ENCODE assay signal across 1 cellular context in the genomic region with DNA sequence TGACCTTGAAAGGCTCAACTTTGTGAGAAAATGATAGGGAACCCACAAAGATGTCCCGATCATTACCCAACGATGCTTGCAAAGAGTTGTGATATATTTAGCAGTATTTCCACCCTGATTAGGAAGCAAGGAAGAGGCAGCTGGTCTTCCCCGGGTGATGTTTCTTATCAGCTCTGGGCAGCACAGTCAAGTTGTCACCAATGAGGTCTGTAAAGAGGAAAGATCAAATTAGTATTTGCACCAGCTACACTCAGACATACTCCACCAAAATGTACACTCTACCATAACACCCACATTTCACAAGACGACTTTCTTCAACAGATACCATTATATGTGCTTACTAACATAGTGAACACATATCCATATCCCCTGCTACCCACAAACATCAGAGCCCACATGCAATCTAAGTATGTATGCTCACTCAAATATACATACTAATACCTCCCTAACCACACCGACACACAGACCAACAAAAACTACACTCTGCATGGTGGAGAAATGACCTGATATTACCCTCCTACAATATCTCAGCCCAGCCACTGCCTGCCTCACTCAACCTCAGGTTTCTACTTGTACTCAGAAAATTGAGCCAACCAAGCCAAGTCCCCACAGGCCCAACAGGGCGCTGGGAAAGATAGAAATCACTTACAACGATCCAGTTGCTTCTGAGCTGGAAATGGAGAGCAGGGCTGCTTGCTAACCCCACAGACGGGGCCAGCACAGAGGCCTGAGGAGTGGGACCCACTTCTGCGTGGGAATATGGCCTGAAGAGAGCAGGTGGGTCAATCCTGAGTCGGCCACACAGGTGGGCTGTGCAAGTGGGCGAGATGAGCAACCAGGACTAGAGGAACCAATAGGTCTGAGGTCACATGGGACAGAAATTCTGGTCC.
TF ChIP-seq lines count a peak whose summit lies in the region.

No MANE protein-coding gene starts in this region.

TF ChIP-seq in K562, 482 proteins besides CTCF, POLR2A, EP300 and RAD21 (continued from another document):
- TF ChIP-seq HIVEP1 (CRISPR knock-in tag; IDR thresholded peaks at IDR 0.05), result 0 out of 2 replicates have a peak, but pooled peaks have one; percentile 39
- peak; percentile 51; the same call in 1 of the 2 replicates for TF ChIP-seq NCOA1 (IDR thresholded peaks at IDR 0.05; ENCODE audit: low read depth)
- peak; percentile 94 to 96 for TF ChIP-seq KDM1A (IDR thresholded peaks at IDR 0.05)
- TF ChIP-seq ASH1L (IDR thresholded peaks at IDR 0.05; ENCODE audit: borderline replicate concordance, low read depth, partially characterized antibody), result no peak
- TF ChIP-seq MTA3 (IDR thresholded peaks at IDR 0.05; ENCODE audit: borderline replicate concordance), result 0 out of 2 replicates have a peak, but pooled peaks have one; percentile 80
- peak; percentile 96 for TF ChIP-seq NCOR1 (IDR thresholded peaks at IDR 0.05)
- TF ChIP-seq, protein P1, sequence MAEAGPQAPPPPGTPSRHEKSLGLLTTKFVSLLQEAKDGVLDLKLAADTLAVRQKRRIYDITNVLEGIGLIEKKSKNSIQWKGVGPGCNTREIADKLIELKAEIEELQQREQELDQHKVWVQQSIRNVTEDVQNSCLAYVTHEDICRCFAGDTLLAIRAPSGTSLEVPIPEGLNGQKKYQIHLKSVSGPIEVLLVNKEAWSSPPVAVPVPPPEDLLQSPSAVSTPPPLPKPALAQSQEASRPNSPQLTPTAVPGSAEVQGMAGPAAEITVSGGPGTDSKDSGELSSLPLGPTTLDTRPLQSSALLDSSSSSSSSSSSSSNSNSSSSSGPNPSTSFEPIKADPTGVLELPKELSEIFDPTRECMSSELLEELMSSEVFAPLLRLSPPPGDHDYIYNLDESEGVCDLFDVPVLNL (CRISPR knock-in tag; IDR thresholded peaks at IDR 0.05; ENCODE audit: low read depth), result no peak
- TF ChIP-seq MCM3 (IDR thresholded peaks at IDR 0.05), result no peak
- no peak for TF ChIP-seq RBM39 (optimal IDR thresholded peaks at IDR 0.05; ENCODE audit: low read depth, low read length)
- TF ChIP-seq NRF1 (conservative IDR thresholded peaks at IDR 0.05 in 1 of 2, IDR thresholded peaks at IDR 0.05 in 1 of 2), result peak in 1 of 2 experiments; percentile 24; a peak in 1 of 4 replicates
- peak; percentile 97 for TF ChIP-seq CBFA2T2 (conservative IDR thresholded peaks at IDR 0.05)
- TF ChIP-seq SOX6 (IDR thresholded peaks at IDR 0.05), result peak; percentile 92
- TF ChIP-seq ZNF584 (CRISPR knock-in tag; IDR thresholded peaks at IDR 0.05; ENCODE audit: low read depth), result peak; percentile 96
- peak; percentile 95 for TF ChIP-seq ZNF589 (CRISPR knock-in tag; IDR thresholded peaks at IDR 0.05; ENCODE audit: low read depth)
- TF ChIP-seq PHB (CRISPR knock-in tag; IDR thresholded peaks at IDR 0.05), result no peak
- peak; percentile 64; the same call in 1 of the 2 replicates for TF ChIP-seq TARDBP (IDR thresholded peaks at IDR 0.05)
- peak; percentile 60; the same call in 1 of the 2 replicates for TF ChIP-seq CREB1 (IDR thresholded peaks at IDR 0.05)
- no peak for TF ChIP-seq CREB1 (CRISPR knock-in tag; IDR thresholded peaks at IDR 0.05)
- TF ChIP-seq LCOR (CRISPR knock-in tag; IDR thresholded peaks at IDR 0.05), result no peak
- peak; percentile 98 for TF ChIP-seq TCF3 (CRISPR knock-in tag; IDR thresholded peaks at IDR 0.05)
- peak; percentile 87 for TF ChIP-seq LEF1 (IDR thresholded peaks at IDR 0.05)
- TF ChIP-seq SMAD3 (CRISPR knock-in tag; conservative IDR thresholded peaks at IDR 0.05), result peak; percentile 88; the same call in 1 of the 2 replicates
- peak; percentile 83; the same call in 1 of the 2 replicates for TF ChIP-seq ZNF175 (CRISPR knock-in tag; IDR thresholded peaks at IDR 0.05; ENCODE audit: low read depth)
